1 cellular context compared by ENCODE assay signal in the genomic region with DNA sequence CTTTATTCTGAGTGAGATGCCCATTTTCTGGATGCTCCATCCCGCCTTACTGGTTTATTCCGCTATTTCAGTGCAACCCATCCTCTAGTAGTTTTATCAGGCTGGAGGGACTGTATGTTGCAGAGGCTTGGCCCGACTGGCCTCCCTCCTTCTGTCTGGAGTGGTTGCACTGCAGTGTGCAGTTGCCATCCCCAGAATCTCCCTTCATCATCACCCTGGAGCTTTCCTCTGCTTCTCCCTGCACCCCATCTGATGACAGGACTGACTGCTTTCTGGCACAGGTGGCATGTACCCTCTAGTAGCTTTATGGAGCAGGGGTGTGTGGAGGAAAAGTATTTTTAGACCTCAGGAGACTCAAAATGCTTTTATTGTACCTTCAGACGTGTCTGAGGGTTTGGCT.
TF ChIP-seq lines count a peak whose summit lies in the region.

No MANE protein-coding gene starts in this region.

TF ChIP-seq in WTC11, 78 proteins besides CTCF, POLR2A, EP300 and RAD21 (continued from another document):
- TF ChIP-seq, protein P1, sequence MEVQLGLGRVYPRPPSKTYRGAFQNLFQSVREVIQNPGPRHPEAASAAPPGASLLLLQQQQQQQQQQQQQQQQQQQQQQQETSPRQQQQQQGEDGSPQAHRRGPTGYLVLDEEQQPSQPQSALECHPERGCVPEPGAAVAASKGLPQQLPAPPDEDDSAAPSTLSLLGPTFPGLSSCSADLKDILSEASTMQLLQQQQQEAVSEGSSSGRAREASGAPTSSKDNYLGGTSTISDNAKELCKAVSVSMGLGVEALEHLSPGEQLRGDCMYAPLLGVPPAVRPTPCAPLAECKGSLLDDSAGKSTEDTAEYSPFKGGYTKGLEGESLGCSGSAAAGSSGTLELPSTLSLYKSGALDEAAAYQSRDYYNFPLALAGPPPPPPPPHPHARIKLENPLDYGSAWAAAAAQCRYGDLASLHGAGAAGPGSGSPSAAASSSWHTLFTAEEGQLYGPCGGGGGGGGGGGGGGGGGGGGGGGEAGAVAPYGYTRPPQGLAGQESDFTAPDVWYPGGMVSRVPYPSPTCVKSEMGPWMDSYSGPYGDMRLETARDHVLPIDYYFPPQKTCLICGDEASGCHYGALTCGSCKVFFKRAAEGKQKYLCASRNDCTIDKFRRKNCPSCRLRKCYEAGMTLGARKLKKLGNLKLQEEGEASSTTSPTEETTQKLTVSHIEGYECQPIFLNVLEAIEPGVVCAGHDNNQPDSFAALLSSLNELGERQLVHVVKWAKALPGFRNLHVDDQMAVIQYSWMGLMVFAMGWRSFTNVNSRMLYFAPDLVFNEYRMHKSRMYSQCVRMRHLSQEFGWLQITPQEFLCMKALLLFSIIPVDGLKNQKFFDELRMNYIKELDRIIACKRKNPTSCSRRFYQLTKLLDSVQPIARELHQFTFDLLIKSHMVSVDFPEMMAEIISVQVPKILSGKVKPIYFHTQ (CRISPR knock-in tag; IDR thresholded peaks at IDR 0.05), result no peak
- no peak for TF ChIP-seq ZNF263 (CRISPR knock-in tag; IDR thresholded peaks at IDR 0.05; ENCODE audit: low read depth)
